Comparison of ENCODE assay signal across 7 cellular contexts in the genomic region with DNA sequence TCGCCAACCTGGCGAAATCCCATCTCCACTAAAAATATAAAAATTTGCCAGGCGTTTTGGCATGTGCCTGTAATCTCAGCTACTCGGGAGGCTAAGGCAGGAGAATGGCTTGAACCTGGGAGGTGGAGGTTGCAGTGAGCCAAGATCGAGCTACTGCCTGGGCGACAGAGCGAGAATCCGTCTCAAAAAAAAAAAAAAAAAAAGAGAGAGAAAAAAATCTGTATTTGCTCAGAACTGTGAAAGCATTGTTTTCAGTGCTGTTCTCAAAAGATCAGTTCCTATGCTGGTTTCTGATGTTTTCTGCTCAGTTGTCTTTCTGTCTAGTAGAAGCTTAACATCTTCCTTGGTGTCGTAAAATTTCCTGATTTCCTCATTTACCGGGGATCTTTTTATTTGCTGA. TPM values are rescaled to one million over a fixed set of nuclear protein-coding genes. Genes with fewer than 3 reads are reported as not detected.
DNase-seq lines count a peak whose midpoint lies in the region; ATAC-seq and TF ChIP-seq lines count a peak whose summit lies in the region.
"Had no signal": no experiment of that assay in that cellular context is flagged by ENCODE, and none has a peak within 500 bp of the region (broad histone marks: within the 10 kb centered on the region; RNA-seq: fewer than 3 reads in every experiment).

No MANE protein-coding gene starts in this region.

- no peaks in the 10 kb centered on the region for H3K9me3 ChIP-seq in testis

- no peaks in the 10 kb centered on the region for H3K36me3 ChIP-seq in testis (ENCODE audit: low read depth, missing control alignments)

- ATAC-seq in central memory CD8-positive, alpha-beta T cell (replicated peaks; ENCODE audit: extremely low read depth, poor library complexity, severe bottlenecking): no peak

- H3K9me3 Mint-ChIP-seq in T-helper 2 cell treated with Interferon-gamma antibody and Interleukin-4, amounts not matched to agents 5 μg/mL and 100 μg/mL, for 36 hours: no peaks in the 10 kb centered on the region
- H3K9me3 Mint-ChIP-seq in central memory CD8-positive, alpha-beta T cell: no peaks in the 10 kb centered on the region

- H3K36me3 Mint-ChIP-seq in T-helper 2 cell treated with Interferon-gamma antibody and Interleukin-4, amounts not matched to agents 5 μg/mL and 100 μg/mL, for 36 hours (ENCODE audit: low read depth): peaks cover 52% of the 10 kb centered on the region
- H3K36me3 Mint-ChIP-seq in central memory CD8-positive, alpha-beta T cell (ENCODE audit: insufficient read depth): peaks cover 52% of the 10 kb centered on the region

- TF ChIP-seq POLR2A in testis (IDR thresholded peaks at IDR 0.05): no peak

- peak overlapping the region; percentile 91 for H3K27ac Mint-ChIP-seq in T-helper 2 cell treated with Interferon-gamma antibody and Interleukin-4, amounts not matched to agents 5 μg/mL and 100 μg/mL, for 36 hours
- peak overlapping the region; percentile 99 for H3K27ac Mint-ChIP-seq in central memory CD8-positive, alpha-beta T cell (ENCODE audit: low read depth)

- no peaks in the 10 kb centered on the region for H3K27me3 Mint-ChIP-seq in T-helper 2 cell treated with Interferon-gamma antibody and Interleukin-4, amounts not matched to agents 5 μg/mL and 100 μg/mL, for 36 hours (ENCODE audit: low read depth)
- no peaks in the 10 kb centered on the region for H3K27me3 Mint-ChIP-seq in central memory CD8-positive, alpha-beta T cell

- peak overlapping the region; percentile 86 for H3K4me3 Mint-ChIP-seq in T-helper 2 cell treated with Interferon-gamma antibody and Interleukin-4, amounts not matched to agents 5 μg/mL and 100 μg/mL, for 36 hours
- peak overlapping the region; percentile 91 for H3K4me3 Mint-ChIP-seq in central memory CD8-positive, alpha-beta T cell

- H3K4me3 ChIP-seq in skin epidermis (peak overlapping the region in 3 of 7 experiments; percentile 30 to 36 (median 35)), testis (no peak overlapping the region)

- H3K4me1 ChIP-seq in testis: peaks cover 50% of the 10 kb centered on the region

- DNase-seq in T-helper 2 cell treated with Interferon-gamma antibody and Interleukin-4, amounts not matched to agents 5 μg/mL and 100 μg/mL, for 36 hours (ENCODE audit: low spot score): no peak
- no peak for DNase-seq in T-helper 2 cell
- no peak for DNase-seq in central memory CD8-positive, alpha-beta T cell (ENCODE audit: low spot score in 2 of 2)
- DNase-seq in testis: no peak
- no peak for DNase-seq in D341Med (ENCODE audit: low spot score)
- DNase-seq: activated CD4-positive, CD25-positive, alpha-beta regulatory T cell had no signal

- no peaks in the 10 kb centered on the region for H3K27me3 ChIP-seq in testis

- 56 to 85% methylated on average over 10 of the region's 10 CpGs for WGBS in testis, 2 donors

- intact Hi-C loops in testis (cut with DNase I; ENCODE audit: low total_unique reads): no loop called here

- H3K27ac ChIP-seq in skin epidermis: peak overlapping the region in 11 of 21 experiments; percentile 2 to 99 (median 65)
- no peak overlapping the region for H3K27ac ChIP-seq in testis

- peaks cover 42% of the 10 kb centered on the region for H3K4me1 Mint-ChIP-seq in T-helper 2 cell treated with Interferon-gamma antibody and Interleukin-4, amounts not matched to agents 5 μg/mL and 100 μg/mL, for 36 hours (ENCODE audit: low read depth)
- peaks cover 76% of the 10 kb centered on the region for H3K4me1 Mint-ChIP-seq in central memory CD8-positive, alpha-beta T cell

- no peak for TF ChIP-seq CTCF in testis (IDR thresholded peaks at IDR 0.05)

RNA-seq across cellular contexts. Expression of a gene that starts 2.5 kb away (rescaled TPM):
- 100 to 1,000 TPM; 102 to 122 TPM for total RNA-seq in testis
- polyA plus RNA-seq in testis (ENCODE audit: insufficient read depth, low read depth, low replicate concordance): 117 TPM

RNA-seq across cellular contexts. Expression of a gene that starts 3.0 kb away (rescaled TPM):
- total RNA-seq in testis: 100 to 1,000 TPM; 126 to 153 TPM
- 111 TPM for polyA plus RNA-seq in testis (ENCODE audit: insufficient read depth, low read depth, low replicate concordance)

RNA-seq across cellular contexts. Expression of a gene that starts 9.9 kb away (rescaled TPM):
- 100 to 1,000 TPM; 180 to 268 TPM for total RNA-seq in testis
- polyA plus RNA-seq in testis (ENCODE audit: insufficient read depth, low read depth, low replicate concordance): 50.8 TPM

RNA-seq across cellular contexts. Expression of a gene that starts 17.0 kb away (rescaled TPM):
- total RNA-seq in testis: 1 to 10 TPM; 2.2 to 2.6 TPM
- 4.6 TPM for polyA plus RNA-seq in testis (ENCODE audit: insufficient read depth, low read depth, low replicate concordance)

RNA-seq across cellular contexts. Expression of a gene that starts 42.8 kb away (rescaled TPM):
- total RNA-seq in testis: under 1 TPM; 0.37 to 0.55 TPM
- 0.16 TPM for polyA plus RNA-seq in testis (ENCODE audit: insufficient read depth, low read depth, low replicate concordance)

Comparison
In these comparisons a context has a peak if more than half of its experiments do, and no peak if none do; other contexts are left out.
1. H3K27ac ChIP-seq: peak in skin epidermis (11 of 21); none in testis (0 of 2).